Comparison of ENCODE assay signal across 8 cellular contexts in the genomic region with DNA sequence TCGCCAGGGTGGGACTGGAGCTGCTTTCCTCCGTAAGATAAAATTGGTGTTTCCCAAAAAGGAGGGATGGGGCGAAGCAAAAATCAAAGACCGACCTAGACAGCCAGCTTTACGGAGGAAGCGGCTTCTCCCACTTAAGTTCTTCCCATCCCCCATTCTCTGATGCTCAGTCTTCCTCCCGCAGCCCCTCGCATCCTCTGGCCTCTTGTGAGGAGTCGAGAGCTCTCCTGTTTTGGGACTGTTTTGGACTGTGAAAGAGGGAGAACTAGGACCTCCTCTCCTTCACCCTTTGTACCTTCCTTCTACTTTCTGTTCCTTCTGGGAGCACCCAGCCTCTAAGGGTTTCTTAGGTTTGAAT. TPM values are rescaled to one million over a fixed set of nuclear protein-coding genes. Genes with fewer than 3 reads are reported as not detected.
DNase-seq lines count a peak whose midpoint lies in the region; ATAC-seq and TF ChIP-seq lines count a peak whose summit lies in the region.

No MANE protein-coding gene starts in this region.

- ATAC-seq in natural killer cell treated with Interleukin-12 subunit alpha and Interleukin-12 subunit beta and Interleukin-15 and Interleukin-18, amount 100 ng/mL, for 72 hours = no peak
- ATAC-seq in HG03025 (IDR thresholded peaks at IDR 0.05; ENCODE audit: low FRiP score, unreplicated experiment) (no peak), omental fat pad (ENCODE audit: low FRiP score) (no peak)

- H3K9me3 ChIP-seq in ES-I3 (ENCODE audit: control insufficient read depth, insufficient read depth, low read length) = no peaks in the 10 kb centered on the region

- peaks cover 29 to 49% of the 10 kb centered on the region in 2 donors for H3K27me3 Mint-ChIP-seq in natural killer cell treated with Interleukin-12 subunit alpha and Interleukin-12 subunit beta and Interleukin-15 and Interleukin-18, amount 100 ng/mL, for 72 hours

- peaks cover 17 to 23% of the 10 kb centered on the region in 2 donors for H3K4me1 Mint-ChIP-seq in natural killer cell treated with Interleukin-12 subunit alpha and Interleukin-12 subunit beta and Interleukin-15 and Interleukin-18, amount 100 ng/mL, for 72 hours (ENCODE audit: low read depth in 2 of 2)

- peak; percentile 24 for DNase-seq in NCI-H2171 treated with DMSO at 0.1 percent for 48 hours (lab: John Stamatoyannopoulos, UW)
- DNase-seq in dermis blood vessel endothelial cell = peak; percentile 54
- no peak for DNase-seq in natural killer cell treated with Interleukin-12 subunit alpha and Interleukin-12 subunit beta and Interleukin-15 and Interleukin-18, amount 100 ng/mL, for 72 hours (ENCODE audit: low spot score)
- DNase-seq in omental fat pad (ENCODE audit: low spot score) = no peak
- no peak for DNase-seq in dedifferentiated amniotic fluid mesenchymal stem cell (ENCODE audit: extremely low spot score)
- DNase-seq in medulla oblongata (ENCODE audit: extremely low spot score) = no peak

- peaks cover 47% of the 10 kb centered on the region for H3K4me1 ChIP-seq in ES-I3 (ENCODE audit: insufficient read depth, low read length)

- H3K36me3 ChIP-seq in ES-I3 (ENCODE audit: insufficient read depth, low read length) = no peaks in the 10 kb centered on the region

- peak overlapping the region; percentile 93 for H3K4me3 Mint-ChIP-seq in natural killer cell treated with Interleukin-12 subunit alpha and Interleukin-12 subunit beta and Interleukin-15 and Interleukin-18, amount 100 ng/mL, for 72 hours

- H3K36me3 Mint-ChIP-seq in natural killer cell treated with Interleukin-12 subunit alpha and Interleukin-12 subunit beta and Interleukin-15 and Interleukin-18, amount 100 ng/mL, for 72 hours = no peaks in the 10 kb centered on the region

- no peak for TF ChIP-seq CTCF in omental fat pad (IDR thresholded peaks at IDR 0.05)

- peak overlapping the region in 1 of 2 donors; percentile 69 for H3K27ac Mint-ChIP-seq in natural killer cell treated with Interleukin-12 subunit alpha and Interleukin-12 subunit beta and Interleukin-15 and Interleukin-18, amount 100 ng/mL, for 72 hours

- peak overlapping the region; percentile 98 for H3K9ac ChIP-seq in ES-I3 (ENCODE audit: low read depth, low read length)

- no peaks in the 10 kb centered on the region for H3K9me3 Mint-ChIP-seq in natural killer cell treated with Interleukin-12 subunit alpha and Interleukin-12 subunit beta and Interleukin-15 and Interleukin-18, amount 100 ng/mL, for 72 hours

RNA-seq across cellular contexts. Expression of a gene that starts 0.6 kb away (rescaled TPM):
- total RNA-seq in dermis blood vessel endothelial cell (23.8 and 28.0 TPM in 2 replicates), omental fat pad (10 to 100 TPM; 23.0 to 58.3 (median 31.5) TPM)
- 1 to 10 TPM in 1 of 2 donors, under 1 TPM in 1; 0.67 to 1.8 TPM for total RNA-seq in natural killer cell treated with Interleukin-12 subunit alpha and Interleukin-12 subunit beta and Interleukin-15 and Interleukin-18, amount 100 ng/mL, for 72 hours

Comparison
In these comparisons a context has a peak if more than half of its experiments do, and no peak if none do; other contexts are left out.
1. DNase-seq: peak in NCI-H2171 treated with DMSO at 0.1 percent for 48 hours (single experiment) and dermis blood vessel endothelial cell (single experiment); none in natural killer cell treated with Interleukin-12 subunit alpha and Interleukin-12 subunit beta and Interleukin-15 and Interleukin-18, amount 100 ng/mL, for 72 hours (single experiment), omental fat pad (single experiment), dedifferentiated amniotic fluid mesenchymal stem cell (single experiment) and medulla oblongata (single experiment).